Comparison of ENCODE assay signal across 27 cellular contexts in genomic region chr1:162135271-162135775, GRCh38.
"Had no signal": no experiment of that assay in that cellular context is flagged by ENCODE, and none has a peak within 500 bp of the region (broad histone marks: within the 10 kb centered on the region; RNA-seq: fewer than 3 reads in every experiment).

No MANE protein-coding gene starts in this region.

- H3K27me3 ChIP-seq: adrenal gland, body of pancreas, right atrium auricular region, stomach, tibial artery had no signal

- H3K4me1 Mint-ChIP-seq: activated CD4-positive, alpha-beta T cell treated with anti-CD3 and anti-CD28 coated beads, Interleukin-2, amount 10 ng/mL, durations not matched to agents 24 days and 14 days; activated naive CD8-positive, alpha-beta T cell treated with anti-CD3 and anti-CD28 coated beads for 36 hours; stimulated activated naive B cell treated with anti-CD40 and anti-IgM and Interleukin-4, amounts not matched to agents 10 μg/mL and 1 μg/mL and 100 μg/mL, for 72 hours had no signal

- H3K36me3 Mint-ChIP-seq: activated CD4-positive, alpha-beta memory T cell treated with anti-CD3 and anti-CD28 coated beads for 36 hours; activated naive CD8-positive, alpha-beta T cell treated with anti-CD3 and anti-CD28 coated beads for 36 hours; natural killer cell treated with Interleukin-12 subunit alpha and Interleukin-12 subunit beta and Interleukin-15 and Interleukin-18, amount 100 ng/mL, for 72 hours; stimulated activated naive B cell treated with anti-CD40 and anti-IgM and Interleukin-4, amounts not matched to agents 10 μg/mL and 1 μg/mL and 100 μg/mL, for 72 hours had no signal

- H3K36me3 ChIP-seq: adrenal gland, left ventricle myocardium inferior, right atrium auricular region, stomach, tibial artery had no signal

- DNase-seq: activated CD4-positive, alpha-beta memory T cell treated with anti-CD3 and anti-CD28 coated beads for 36 hours; activated CD4-positive, alpha-beta T cell treated with anti-CD3 and anti-CD28 coated beads, Interleukin-2, amount 10 ng/mL, durations not matched to agents 24 days and 14 days; activated CD4-positive, CD25-positive, alpha-beta regulatory T cell treated with anti-CD3 and anti-CD28 coated beads, Interleukin-2, amount 50 U/mL, for 72 hours; activated CD8-positive, alpha-beta memory T cell treated with anti-CD3 and anti-CD28 coated beads, Interleukin-2, amount 50 U/mL, for 4 hours; activated effector memory CD4-positive, alpha-beta T cell treated with anti-CD3 and anti-CD28 coated beads, Interleukin-2, amount 50 U/mL, for 16 hours; activated naive CD4-positive, alpha-beta T cell treated with anti-CD3 and anti-CD28 coated beads for 36 hours; activated naive CD8-positive, alpha-beta T cell treated with anti-CD3 and anti-CD28 coated beads for 36 hours; activated T-cell treated with anti-CD3 and anti-CD28 coated beads, Interleukin-2, amount 50 U/mL, for 1 hour; adrenal gland; aorta; body of pancreas; cortex of kidney; foreskin fibroblast; left ventricle myocardium inferior; mucosa of descending colon; stimulated activated CD4-positive, alpha-beta T cell treated with anti-CD3 and anti-CD28 coated beads, Interleukin-1b, Interleukin-23, amount 100 ng/mL, for 48 hours; stimulated activated CD4-positive, alpha-beta T cell treated with anti-CD3 and anti-CD28 coated beads, Interleukin-4, amount 100 ng/mL, for 4 hours; stimulated activated CD8-positive, alpha-beta memory T cell treated with anti-CD3 and anti-CD28 coated beads, Interleukin-4, amount 100 ng/mL, for 48 hours; stimulated activated naive B cell treated with anti-CD40 and anti-IgM and Interleukin-4, amounts not matched to agents 10 μg/mL and 1 μg/mL and 100 μg/mL, for 72 hours; stomach; T-helper 17 cell; tibial artery had no signal

- H3K27ac Mint-ChIP-seq: activated CD4-positive, alpha-beta memory T cell treated with anti-CD3 and anti-CD28 coated beads for 36 hours; activated CD4-positive, alpha-beta T cell treated with anti-CD3 and anti-CD28 coated beads, Interleukin-2, amount 10 ng/mL, durations not matched to agents 24 days and 14 days; activated naive CD4-positive, alpha-beta T cell treated with anti-CD3 and anti-CD28 coated beads for 36 hours; activated naive CD8-positive, alpha-beta T cell treated with anti-CD3 and anti-CD28 coated beads for 36 hours; activated T-helper 1 cell treated with anti-CD3 and anti-CD28 coated beads, Interleukin-12 subunit alpha, Interleukin-12 subunit beta, Interleukin-2, Interleukin-4 antibody, amounts not matched to agents 30 ng/mL and 10 ng/mL and 1 ng/mL, durations not matched to agents 14 hours and 24 hours and 36 hours; natural killer cell treated with Interleukin-12 subunit alpha and Interleukin-12 subunit beta and Interleukin-15 and Interleukin-18, amount 100 ng/mL, for 72 hours; stimulated activated naive B cell treated with anti-CD40 and anti-IgM and Interleukin-4, amounts not matched to agents 10 μg/mL and 1 μg/mL and 100 μg/mL, for 72 hours; T-helper 17 cell had no signal

- H3K27ac ChIP-seq: adrenal gland, body of pancreas, left ventricle myocardium inferior, right atrium auricular region, stomach, tibial artery had no signal

- H3K4me3 Mint-ChIP-seq: activated CD4-positive, alpha-beta memory T cell treated with anti-CD3 and anti-CD28 coated beads for 36 hours; activated CD4-positive, alpha-beta T cell treated with anti-CD3 and anti-CD28 coated beads, Interleukin-2, amount 10 ng/mL, durations not matched to agents 24 days and 14 days; activated naive CD4-positive, alpha-beta T cell treated with anti-CD3 and anti-CD28 coated beads for 36 hours; activated naive CD8-positive, alpha-beta T cell treated with anti-CD3 and anti-CD28 coated beads for 36 hours; activated T-helper 1 cell treated with anti-CD3 and anti-CD28 coated beads, Interleukin-12 subunit alpha, Interleukin-12 subunit beta, Interleukin-2, Interleukin-4 antibody, amounts not matched to agents 30 ng/mL and 10 ng/mL and 1 ng/mL, durations not matched to agents 14 hours and 24 hours and 36 hours; natural killer cell treated with Interleukin-12 subunit alpha and Interleukin-12 subunit beta and Interleukin-15 and Interleukin-18, amount 100 ng/mL, for 72 hours; stimulated activated naive B cell treated with anti-CD40 and anti-IgM and Interleukin-4, amounts not matched to agents 10 μg/mL and 1 μg/mL and 100 μg/mL, for 72 hours; T-helper 17 cell had no signal

- ATAC-seq: body of pancreas; mucosa of descending colon; natural killer cell treated with Interleukin-12 subunit alpha and Interleukin-12 subunit beta and Interleukin-15 and Interleukin-18, amount 100 ng/mL, for 72 hours; stimulated activated naive B cell treated with anti-CD40 and anti-IgM and Interleukin-4, amounts not matched to agents 10 μg/mL and 1 μg/mL and 100 μg/mL, for 72 hours; T-helper 17 cell had no signal

- H3K9me3 ChIP-seq: adrenal gland, body of pancreas, left ventricle myocardium inferior, mucosa of descending colon, right atrium auricular region, stomach, tibial artery had no signal

- H3K9me3 Mint-ChIP-seq: activated CD4-positive, alpha-beta memory T cell treated with anti-CD3 and anti-CD28 coated beads for 36 hours; activated CD4-positive, alpha-beta T cell treated with anti-CD3 and anti-CD28 coated beads, Interleukin-2, amount 10 ng/mL, durations not matched to agents 24 days and 14 days; activated naive CD4-positive, alpha-beta T cell treated with anti-CD3 and anti-CD28 coated beads for 36 hours; activated naive CD8-positive, alpha-beta T cell treated with anti-CD3 and anti-CD28 coated beads for 36 hours; activated T-helper 1 cell treated with anti-CD3 and anti-CD28 coated beads, Interleukin-12 subunit alpha, Interleukin-12 subunit beta, Interleukin-2, Interleukin-4 antibody, amounts not matched to agents 30 ng/mL and 10 ng/mL and 1 ng/mL, durations not matched to agents 14 hours and 24 hours and 36 hours; natural killer cell treated with Interleukin-12 subunit alpha and Interleukin-12 subunit beta and Interleukin-15 and Interleukin-18, amount 100 ng/mL, for 72 hours; stimulated activated naive B cell treated with anti-CD40 and anti-IgM and Interleukin-4, amounts not matched to agents 10 μg/mL and 1 μg/mL and 100 μg/mL, for 72 hours had no signal

- H3K4me2 ChIP-seq: smooth muscle cell had no signal

- H3K4me3 ChIP-seq: adrenal gland, body of pancreas, left ventricle myocardium inferior, lung, mucosa of descending colon, right atrium auricular region, smooth muscle cell, stomach, tibial artery had no signal
